8 cellular contexts compared by ENCODE assay signal in genomic region chr2:65056990-65057375, GRCh38. TPM values are rescaled to one million over a fixed set of nuclear protein-coding genes. Genes with fewer than 3 reads are reported as not detected.
A peak's percentile ranks its signal among the peaks of the same experiment; 100 is the strongest.
DNase-seq lines count a peak whose midpoint lies in the region; ATAC-seq and TF ChIP-seq lines count a peak whose summit lies in the region.

No MANE protein-coding gene starts in this region.

- in situ Hi-C loops in GM23248 (cut with MboI), result loop anchor here (25.0 kb wide), 1 partner anchor 505 kb away; no protein-coding TSS in a partner anchor
- in situ Hi-C loops in gastrocnemius medialis (cut with MboI; ENCODE audit: low sequenced_read_pairs in 4 of 4), result loop anchor here in 1 of 4 donors (25.0 kb wide), 1 partner anchor 380 kb away; the partner anchor contains the start of gene SPRED2
- in situ Hi-C loops in KBM-7 (cut with MboI; ENCODE audit: low pct_unique_long_range_greater_than_20kb, low sequenced_read_pairs), result loop anchor here (25.0 kb wide), 1 partner anchor 505 kb away; no protein-coding TSS in a partner anchor

- H3K27me3 ChIP-seq in GM23248 (replicated peaks; ENCODE audit: insufficient read depth) (no peaks in the 10 kb centered on the region), gastrocnemius medialis (no peaks in the 10 kb centered on the region)

- intact Hi-C loops in gastrocnemius medialis (cut with DNase I; ENCODE audit: low total_unique reads), result loop anchor here (1.0 to 10.0 kb wide), 4 partner anchors 70 to 1212 kb away; partner anchors contain the start of genes RAB1A, SLC1A4 and UGP2

- H3K9me2 ChIP-seq in GM23248 (ENCODE audit: insufficient read depth), result no peaks in the 10 kb centered on the region

- peak overlapping the region; percentile 91 for H3K4me2 ChIP-seq in GM23248 (ENCODE audit: unreplicated experiment)

- peaks cover 7% of the 10 kb centered on the region; the same call in 1 of the 2 replicates for H3K4me1 ChIP-seq in GM23248 (ENCODE audit: insufficient read depth)
- peaks cover 53 to 55% of the 10 kb centered on the region in 2 donors for H3K4me1 ChIP-seq in gastrocnemius medialis

- peaks cover 52% of the 10 kb centered on the region for H3K79me2 ChIP-seq in GM23248 (ENCODE audit: insufficient read depth)

- H2AFZ ChIP-seq in GM23248, result peak overlapping the region; percentile 98

- ATAC-seq in gastrocnemius medialis, result no peak
- ATAC-seq in GM19023 (IDR thresholded peaks at IDR 0.05; ENCODE audit: unreplicated experiment), result no peak
- ATAC-seq in GM19324 (IDR thresholded peaks at IDR 0.05; ENCODE audit: low FRiP score, unreplicated experiment), result no peak

- H3K4me3 ChIP-seq in GM23248, result peak overlapping the region; percentile 90
- H3K4me3 ChIP-seq in fibroblast of mammary gland (ENCODE audit: control insufficient read depth, low read depth, low read length), result peak overlapping the region; percentile 76
- H3K4me3 ChIP-seq in gastrocnemius medialis, result peak overlapping the region; percentile 66 to 87 (median 77)

- H3K9me3 ChIP-seq in GM23248 (ENCODE audit: low read depth) (no peaks in the 10 kb centered on the region), gastrocnemius medialis (no peaks in the 10 kb centered on the region)

- TF ChIP-seq CTCF in VCaP (conservative IDR thresholded peaks at IDR 0.05) (no peak), fibroblast of mammary gland (conservative IDR thresholded peaks at IDR 0.05; ENCODE audit: control insufficient read depth, insufficient read depth, low read depth, low read length) (no peak), gastrocnemius medialis (IDR thresholded peaks at IDR 0.05 in 4 of 5, conservative IDR thresholded peaks at IDR 0.05 in 1 of 5) (no peak)

- WGBS in GM23248 (ENCODE audit: low coverage in 1 of 2, low lambda C conversion rate in 2 of 2, missing lambda C conversion rate in 2 of 2), 2 experiments, result 1 to 3% methylated on average over 9 of the region's 9 CpGs

- TF ChIP-seq POLR2A in gastrocnemius medialis (IDR thresholded peaks at IDR 0.05), result no peak

- no peaks in the 10 kb centered on the region for H3F3A ChIP-seq in GM23248 (ENCODE audit: insufficient read depth)

- no peaks in the 10 kb centered on the region for H4K20me1 ChIP-seq in GM23248 (ENCODE audit: insufficient read depth)

- peak overlapping the region; percentile 84 for H3K9ac ChIP-seq in GM23248

- no peak for DNase-seq in GM23248
- DNase-seq in fibroblast of mammary gland (ENCODE audit: low read depth), result no peak
- DNase-seq in gastrocnemius medialis, result no peak
- DNase-seq in NCI-H2107 treated with DMSO at 0.1 percent for 48 hours (lab: John Stamatoyannopoulos, UW; ENCODE audit: unreplicated experiment), result no peak
- DNase-seq in KBM-7, result no peak

- H3K27ac ChIP-seq in GM23248 (peak overlapping the region; percentile 40), VCaP (peak overlapping the region; percentile 82), gastrocnemius medialis (peak overlapping the region; percentile 90 to 96 (median 92))

- H3K36me3 ChIP-seq in GM23248 (ENCODE audit: low read depth) (no peaks in the 10 kb centered on the region), gastrocnemius medialis (no peaks in the 10 kb centered on the region)

RNA-seq across cellular contexts. Expression of gene CEP68, which starts 0.8 kb away (rescaled TPM):
- 5.1 and 7.3 TPM in 2 replicates for total RNA-seq in GM23248 (2014; rRNA removed; shearing (Covaris generic))
- 7.9 and 10.7 TPM in 2 replicates for polyA plus RNA-seq in GM23248 (2016; fragmentation: Nextera tagmentation; extraction: Ambion mirVana)
- 10 to 100 TPM; 21.4 to 48.0 (median 35.2) TPM for total RNA-seq in gastrocnemius medialis

Comparison
In these comparisons a context has a peak if more than half of its experiments do, and no peak if none do; other contexts are left out.
1. H3K27ac ChIP-seq: peak in every context shown above with its lines; median percentile 92 in gastrocnemius medialis; 82 in VCaP; 40 in GM23248.